In the genomic region with DNA sequence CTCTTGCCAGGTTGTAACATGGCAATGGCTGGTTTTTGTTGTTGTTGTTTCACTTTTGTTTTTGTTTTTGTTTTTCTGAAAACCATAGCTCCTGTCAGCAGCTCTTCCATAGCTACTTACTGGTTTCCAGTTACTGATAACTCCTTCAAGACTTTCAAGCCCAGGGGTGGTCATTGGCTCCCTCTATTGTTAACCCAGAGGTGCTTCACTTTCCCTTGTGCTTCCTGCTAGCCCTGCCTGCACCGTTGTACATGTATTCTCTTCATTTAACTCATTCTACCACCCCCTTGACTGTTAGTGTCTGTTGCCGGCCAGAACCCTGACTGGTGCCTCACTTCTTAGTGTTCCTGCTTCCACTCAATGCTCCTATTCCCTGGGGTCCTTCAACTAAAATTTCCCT, we compare ENCODE assay signal across 8 cellular contexts. TPM values are rescaled to one million over a fixed set of nuclear protein-coding genes. Genes with fewer than 3 reads are reported as not detected.
DNase-seq lines count a peak whose midpoint lies in the region; ATAC-seq and TF ChIP-seq lines count a peak whose summit lies in the region.

No MANE protein-coding gene starts in this region.

- peak; percentile 87 for ATAC-seq in HG02623 (IDR thresholded peaks at IDR 0.05; ENCODE audit: unreplicated experiment)

- no peaks in the 10 kb centered on the region for H3K36me3 ChIP-seq in transverse colon

- in situ Hi-C loops in transverse colon (cut with MboI; ENCODE audit: low pct_ligation_motif_present in 1 of 4, low pct_unique_long_range_greater_than_20kb in 1 of 4, low sequenced_read_pairs in 3 of 4), result no loop called here

- DNase-seq in NCI-H1105 treated with DMSO at 0.1 percent for 48 hours (lab: John Stamatoyannopoulos, UW), result peak; percentile 16
- DNase-seq in NCI-H1105 (lab: John Stamatoyannopoulos, UW), result no peak
- DNase-seq in NCI-H146 (lab: John Stamatoyannopoulos, UW), result peak; percentile 92
- DNase-seq in activated CD4-positive, alpha-beta T cell treated with anti-CD3 and anti-CD28 coated beads, Interleukin-2, amount 50 U/mL, for 1 hour, result peak; percentile 54
- DNase-seq in fibroblast of pulmonary artery (ENCODE audit: low read depth), result peak; percentile 14
- DNase-seq in transverse colon, result peak; percentile 47
- DNase-seq in mesenteric fat pad (ENCODE audit: low spot score), result no peak

- no peak for TF ChIP-seq EP300 in transverse colon (IDR thresholded peaks at IDR 0.05; ENCODE audit: low read depth)

- no peaks in the 10 kb centered on the region for H3K4me1 ChIP-seq in transverse colon

- H3K9me3 ChIP-seq in transverse colon, result no peaks in the 10 kb centered on the region

- TF ChIP-seq CTCF in fibroblast of pulmonary artery (IDR thresholded peaks at IDR 0.05; ENCODE audit: low read length, missing control alignments) (peak; percentile 23), transverse colon (IDR thresholded peaks at IDR 0.05) (peak in 4 of 5 experiments; percentile 47 to 51 (median 48))

- intact Hi-C loops in transverse colon (cut with DNase I; ENCODE audit: low total_unique reads), result no loop called here

- no peak overlapping the region for H3K27ac ChIP-seq in transverse colon

- no peaks in the 10 kb centered on the region for H3K27me3 ChIP-seq in transverse colon

- no peak for TF ChIP-seq POLR2A in transverse colon (IDR thresholded peaks at IDR 0.05)

- H3K4me3 ChIP-seq in fibroblast of pulmonary artery (replicated peaks; ENCODE audit: low read depth, low read length), result no peak overlapping the region
- no peak overlapping the region for H3K4me3 ChIP-seq in transverse colon

- WGBS in transverse colon (ENCODE audit: low coverage in 1 of 2), 2 donors, result 19% methylated on average over 2 of the region's 2 CpGs

RNA-seq across cellular contexts. Expression of gene TRAT1, which starts 4.2 kb away (rescaled TPM):
- total RNA-seq in transverse colon (1 to 10 TPM in 2 of 4 donors, under 1 TPM in 1, not detected in 1; 0.41 to 2.2 (median 1.1) TPM), mesenteric fat pad (not detected)

Comparison
In these comparisons a context has a peak if more than half of its experiments do, and no peak if none do; other contexts are left out.
1. DNase-seq: peak in NCI-H1105 treated with DMSO at 0.1 percent for 48 hours (single experiment), NCI-H146 (single experiment), activated CD4-positive, alpha-beta T cell treated with anti-CD3 and anti-CD28 coated beads, Interleukin-2, amount 50 U/mL, for 1 hour (single experiment), fibroblast of pulmonary artery (single experiment) and transverse colon (single experiment); none in NCI-H1105 (single experiment) and mesenteric fat pad (single experiment).